Comparison of ENCODE assay signal across 39 cellular contexts in genomic region chr13:110737555-110737954, GRCh38.
"Had no signal": no experiment of that assay in that cellular context is flagged by ENCODE, and none has a peak within 500 bp of the region (broad histone marks: within the 10 kb centered on the region; RNA-seq: fewer than 3 reads in every experiment).

No MANE protein-coding gene starts in this region.

- H3K9me3 Mint-ChIP-seq: activated naive CD4-positive, alpha-beta T cell treated with anti-CD3 and anti-CD28 coated beads, Interleukin-2, amount 10 ng/mL, durations not matched to agents 7 days and 5 days; activated naive CD4-positive, alpha-beta T cell treated with anti-CD3 and anti-CD28 coated beads, Interleukin-2, amount 50 U/mL, for 24 hours; activated naive CD8-positive, alpha-beta T cell treated with anti-CD3 and anti-CD28 coated beads for 36 hours; activated T-cell treated with anti-CD3 and anti-CD28 coated beads, Interleukin-2, amount 50 U/mL, for 4 hours; central memory CD8-positive, alpha-beta T cell had no signal

- H3K4me3 Mint-ChIP-seq: activated naive CD4-positive, alpha-beta T cell treated with anti-CD3 and anti-CD28 coated beads for 36 hours; activated naive CD4-positive, alpha-beta T cell treated with anti-CD3 and anti-CD28 coated beads, Interleukin-2, amount 10 ng/mL, durations not matched to agents 7 days and 5 days; activated naive CD4-positive, alpha-beta T cell treated with anti-CD3 and anti-CD28 coated beads, Interleukin-2, amount 50 U/mL, for 24 hours; activated naive CD8-positive, alpha-beta T cell; activated naive CD8-positive, alpha-beta T cell treated with anti-CD3 and anti-CD28 coated beads for 36 hours; activated naive CD8-positive, alpha-beta T cell treated with anti-CD3 and anti-CD28 coated beads, Interleukin-2, amount 10 ng/mL, durations not matched to agents 7 days and 5 days; activated naive CD8-positive, alpha-beta T cell treated with anti-CD3 and anti-CD28 coated beads, Interleukin-2, amount 50 U/mL, for 24 hours; activated T-cell treated with anti-CD3 and anti-CD28 coated beads, Interleukin-2, amount 50 U/mL, for 24 hours; activated T-cell treated with anti-CD3 and anti-CD28 coated beads, Interleukin-2, amount 50 U/mL, for 4 hours; activated T-cell treated with anti-CD3 and anti-CD28 coated beads, Interleukin-2, amount 50 U/mL, for 72 hours; activated T-helper 1 cell treated with anti-CD3 and anti-CD28 coated beads, Interleukin-12 subunit alpha, Interleukin-12 subunit beta, Interleukin-2, Interleukin-4 antibody, amounts not matched to agents 30 ng/mL and 10 ng/mL and 1 ng/mL, durations not matched to agents 14 hours and 24 hours and 36 hours; brain; central memory CD8-positive, alpha-beta T cell had no signal

- H3K4me1 Mint-ChIP-seq: activated naive CD4-positive, alpha-beta T cell treated with anti-CD3 and anti-CD28 coated beads, Interleukin-2, amount 10 ng/mL, durations not matched to agents 7 days and 5 days; activated naive CD4-positive, alpha-beta T cell treated with anti-CD3 and anti-CD28 coated beads, Interleukin-2, amount 50 U/mL, for 24 hours; activated naive CD8-positive, alpha-beta T cell treated with anti-CD3 and anti-CD28 coated beads for 36 hours; activated naive CD8-positive, alpha-beta T cell treated with anti-CD3 and anti-CD28 coated beads, Interleukin-2, amount 10 ng/mL, durations not matched to agents 7 days and 5 days; brain; central memory CD8-positive, alpha-beta T cell had no signal

- H3K27ac Mint-ChIP-seq: activated naive CD4-positive, alpha-beta T cell treated with anti-CD3 and anti-CD28 coated beads for 36 hours; activated naive CD4-positive, alpha-beta T cell treated with anti-CD3 and anti-CD28 coated beads, Interleukin-2, amount 10 ng/mL, durations not matched to agents 7 days and 5 days; activated naive CD4-positive, alpha-beta T cell treated with anti-CD3 and anti-CD28 coated beads, Interleukin-2, amount 50 U/mL, for 24 hours; activated naive CD4-positive, alpha-beta T cell treated with anti-CD3 and anti-CD28 coated beads, Interleukin-2, amount 50 U/mL, for 72 hours; activated naive CD8-positive, alpha-beta T cell; activated naive CD8-positive, alpha-beta T cell treated with anti-CD3 and anti-CD28 coated beads for 36 hours; activated naive CD8-positive, alpha-beta T cell treated with anti-CD3 and anti-CD28 coated beads, Interleukin-2, amount 10 ng/mL, durations not matched to agents 7 days and 5 days; activated naive CD8-positive, alpha-beta T cell treated with anti-CD3 and anti-CD28 coated beads, Interleukin-2, amount 50 U/mL, for 24 hours; activated T-cell treated with anti-CD3 and anti-CD28 coated beads, Interleukin-2, amount 50 U/mL, for 24 hours; activated T-cell treated with anti-CD3 and anti-CD28 coated beads, Interleukin-2, amount 50 U/mL, for 72 hours; activated T-helper 1 cell treated with anti-CD3 and anti-CD28 coated beads, Interleukin-12 subunit alpha, Interleukin-12 subunit beta, Interleukin-2, Interleukin-4 antibody, amounts not matched to agents 30 ng/mL and 10 ng/mL and 1 ng/mL, durations not matched to agents 14 hours and 24 hours and 36 hours; activated T-helper 2 cell treated with anti-CD3 and anti-CD28 coated beads, Interferon-gamma antibody, Interleukin-2, Interleukin-4, amounts not matched to agents 10 μg/mL and 5 μg/mL and 100 μg/mL, durations not matched to agents 14 hours and 24 hours and 36 hours; brain had no signal

- H3K27me3 Mint-ChIP-seq: activated naive CD4-positive, alpha-beta T cell treated with anti-CD3 and anti-CD28 coated beads, Interleukin-2, amount 50 U/mL, for 24 hours; activated naive CD8-positive, alpha-beta T cell; activated naive CD8-positive, alpha-beta T cell treated with anti-CD3 and anti-CD28 coated beads for 36 hours; activated naive CD8-positive, alpha-beta T cell treated with anti-CD3 and anti-CD28 coated beads, Interleukin-2, amount 10 ng/mL, durations not matched to agents 7 days and 5 days; activated naive CD8-positive, alpha-beta T cell treated with anti-CD3 and anti-CD28 coated beads, Interleukin-2, amount 50 U/mL, for 24 hours; activated T-cell treated with anti-CD3 and anti-CD28 coated beads, Interleukin-2, amount 50 U/mL, for 24 hours; brain; central memory CD8-positive, alpha-beta T cell had no signal

- H3K4me3 ChIP-seq: adrenal gland, ascending aorta, body of pancreas, breast epithelium, cardiac muscle cell had no signal

- FAIRE-seq: astrocyte, bronchial epithelial cell had no signal

- H3K27ac ChIP-seq: adrenal gland, ascending aorta, body of pancreas, brain microvascular endothelial cell, breast epithelium, cardiac muscle cell had no signal

- H3K36me3 Mint-ChIP-seq: activated naive CD4-positive, alpha-beta T cell treated with anti-CD3 and anti-CD28 coated beads, Interleukin-2, amount 10 ng/mL, durations not matched to agents 7 days and 5 days; brain had no signal

- ATAC-seq: activated naive CD8-positive, alpha-beta T cell treated with anti-CD3 and anti-CD28 coated beads, Interleukin-2, amount 50 U/mL, for 24 hours; activated T-cell treated with anti-CD3 and anti-CD28 coated beads, Interleukin-2, amount 50 U/mL, for 4 hours; activated T-cell treated with anti-CD3 and anti-CD28 coated beads, Interleukin-2, amount 50 U/mL, for 72 hours; body of pancreas had no signal

- DNase-seq: activated effector memory CD4-positive, alpha-beta T cell treated with anti-CD3 and anti-CD28 coated beads, Interleukin-2, amount 50 U/mL, for 16 hours; activated effector memory CD4-positive, alpha-beta T cell treated with Interleukin-2 at 50 U/mL for 16 hours; activated gamma-delta T cell; activated gamma-delta T cell treated with Interleukin-2 at 50 U/mL for 16 hours; activated naive CD4-positive, alpha-beta T cell; activated naive CD4-positive, alpha-beta T cell treated with anti-CD3 and anti-CD28 coated beads for 36 hours; activated naive CD4-positive, alpha-beta T cell treated with anti-CD3 and anti-CD28 coated beads, Interleukin-2, amount 10 ng/mL, durations not matched to agents 7 days and 5 days; activated naive CD4-positive, alpha-beta T cell treated with anti-CD3 and anti-CD28 coated beads, Interleukin-2, amount 50 U/mL, for 16 hours; activated naive CD4-positive, alpha-beta T cell treated with Interleukin-2 at 50 U/mL for 16 hours; activated naive CD8-positive, alpha-beta T cell treated with anti-CD3 and anti-CD28 coated beads for 36 hours; activated naive CD8-positive, alpha-beta T cell treated with anti-CD3 and anti-CD28 coated beads, Interleukin-2, amount 10 ng/mL, durations not matched to agents 7 days and 5 days; activated naive CD8-positive, alpha-beta T cell treated with anti-CD3 and anti-CD28 coated beads, Interleukin-2, amount 50 U/mL, for 24 hours; activated T-cell treated with anti-CD3 and anti-CD28 coated beads, Interleukin-2, amount 50 U/mL, for 1 hour; activated T-cell treated with anti-CD3 and anti-CD28 coated beads, Interleukin-2, amount 50 U/mL, for 24 hours; activated T-cell treated with anti-CD3 and anti-CD28 coated beads, Interleukin-2, amount 50 U/mL, for 4 hours; activated T-cell treated with anti-CD3 and anti-CD28 coated beads, Interleukin-2, amount 50 U/mL, for 48 hours; activated T-cell treated with anti-CD3 and anti-CD28 coated beads, Interleukin-2, amount 50 U/mL, for 72 hours; adrenal gland; amniotic stem cell; amygdala; anterior cingulate cortex; aorta; body of pancreas; brain microvascular endothelial cell; caudate nucleus; central memory CD4-positive, alpha-beta T cell; cerebellar nuclear complex had no signal

- H3K4me1 ChIP-seq: adrenal gland, ascending aorta, body of pancreas, breast epithelium had no signal

- H3K27me3 ChIP-seq: adrenal gland, ascending aorta, body of pancreas, brain microvascular endothelial cell, breast epithelium, cardiac muscle cell had no signal

- H3K9me3 ChIP-seq: adrenal gland, ascending aorta, body of pancreas, breast epithelium had no signal

- H3K36me3 ChIP-seq: adrenal gland, ascending aorta, brain microvascular endothelial cell, breast epithelium, cardiac muscle cell had no signal
